ENCODE assay signal across 20 cellular contexts in the genomic region with DNA sequence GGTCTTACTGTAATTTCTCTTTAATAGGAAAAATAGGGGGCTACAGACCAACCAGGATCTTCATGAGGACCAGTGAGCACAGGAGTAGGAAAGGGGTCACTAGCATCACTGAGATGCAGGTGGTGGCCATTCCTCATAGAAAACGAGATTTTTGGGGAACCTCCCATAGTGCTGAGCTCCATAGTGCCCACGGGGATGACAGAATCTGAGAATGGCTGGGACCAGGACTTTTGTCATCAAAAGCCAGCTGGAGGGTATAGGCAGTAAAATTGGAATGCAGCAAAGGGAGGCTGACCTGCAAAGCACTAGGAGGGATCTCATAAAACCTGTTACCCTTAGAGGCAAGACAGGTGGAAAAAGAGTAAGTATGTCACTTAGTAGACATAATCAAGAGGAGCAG. TPM values are rescaled to one million over a fixed set of nuclear protein-coding genes. Genes with fewer than 3 reads are reported as not detected.
DNase-seq lines count a peak whose midpoint lies in the region; ATAC-seq and TF ChIP-seq lines count a peak whose summit lies in the region.
"Had no signal": no experiment of that assay in that cellular context is flagged by ENCODE, and none has a peak within 500 bp of the region (broad histone marks: within the 10 kb centered on the region; RNA-seq: fewer than 3 reads in every experiment).

No MANE protein-coding gene starts in this region.

- intact Hi-C loops in activated CD4-positive, alpha-beta T cell treated with anti-CD3 and anti-CD28 coated beads for 36 hours (cut with DNase I, micrococcal nuclease) = loop anchor here in 1 of 2 experiments (5.0 to 10.0 kb wide), 3 partner anchors 285 to 930 kb away; partner anchors contain the start of gene HNRNPUL1
- intact Hi-C loops in CD8-positive, alpha-beta T cell (cut with DNase I, micrococcal nuclease) = no loop called here
- intact Hi-C loops in naive thymus-derived CD4-positive, alpha-beta T cell (cut with micrococcal nuclease) = loop anchor here in 1 of 2 donors (5.0 kb wide), 1 partner anchor 195 kb away; the partner anchor contains the start of gene TGFB1
- intact Hi-C loops in gastrocnemius medialis (cut with DNase I; ENCODE audit: low total_unique reads) = no loop called here

- H3K36me3 ChIP-seq in CD8-positive, alpha-beta T cell (ENCODE audit: insufficient read depth, low read length) = no peaks in the 10 kb centered on the region
- H3K36me3 ChIP-seq in naive thymus-derived CD4-positive, alpha-beta T cell (ENCODE audit: control insufficient read depth in 2 of 3, insufficient read depth in 3 of 3, low read length in 3 of 3) = peaks cover 0 to 18% (median 0%) of the 10 kb centered on the region in 3 experiments
- H3K36me3 ChIP-seq in neuronal stem cell (replicated peaks in 1 of 2; ENCODE audit: control insufficient read depth in 2 of 2, insufficient read depth in 2 of 2, low read length in 2 of 2) = no peaks in the 10 kb centered on the region
- H3K36me3 ChIP-seq in gastrocnemius medialis = no peaks in the 10 kb centered on the region
- H3K36me3 ChIP-seq: heart left ventricle, tibial nerve had no signal

- H4K91ac ChIP-seq in neuronal stem cell (ENCODE audit: low read depth, low read length, poor library complexity) = no peak overlapping the region

- no peak overlapping the region for H3K4me3 ChIP-seq in CD8-positive, alpha-beta T cell (ENCODE audit: low read depth, low read length)
- no peak overlapping the region for H3K4me3 ChIP-seq in naive thymus-derived CD4-positive, alpha-beta T cell (ENCODE audit: low read length)
- no peak overlapping the region for H3K4me3 ChIP-seq in neuronal stem cell (ENCODE audit: low read length in 2 of 2)
- no peak overlapping the region for H3K4me3 ChIP-seq in gastrocnemius medialis
- H3K4me3 ChIP-seq: heart left ventricle, smooth muscle cell, tibial nerve had no signal

- no peak overlapping the region for H3K18ac ChIP-seq in neuronal stem cell (ENCODE audit: low read length)

- TF ChIP-seq CTCF in CD8-positive, alpha-beta T cell (IDR thresholded peaks at IDR 0.05) = no peak
- TF ChIP-seq CTCF in gastrocnemius medialis (IDR thresholded peaks at IDR 0.05 in 4 of 5, conservative IDR thresholded peaks at IDR 0.05 in 1 of 5) = no peak

- H3K4me1 Mint-ChIP-seq in activated CD4-positive, alpha-beta T cell treated with anti-CD3 and anti-CD28 coated beads for 36 hours = peaks cover 68% of the 10 kb centered on the region
- H3K4me1 Mint-ChIP-seq in CD8-positive, alpha-beta T cell (ENCODE audit: low read depth) = peaks cover 56% of the 10 kb centered on the region
- H3K4me1 Mint-ChIP-seq in activated T-helper 17 cell treated with anti-CD3 and anti-CD28 coated beads, Interleukin-2, amount 50 U/mL, for 72 hours = peaks cover 48% of the 10 kb centered on the region
- H3K4me1 Mint-ChIP-seq in naive thymus-derived CD4-positive, alpha-beta T cell = peaks cover 54 to 67% (median 65%) of the 10 kb centered on the region in 7 donors

- TF ChIP-seq POLR2A in gastrocnemius medialis (IDR thresholded peaks at IDR 0.05) = no peak

- CTCF ChIA-PET in activated CD4-positive, alpha-beta T cell treated with anti-CD3 and anti-CD28 coated beads for 36 hours (lab: Charles Lee) = interaction anchor here (0.5 to 17.8 kb wide), 8 partner anchors 8 to 1019 kb away, joined by 3 to 450 read pairs (median 3); no protein-coding TSS in a partner anchor
- CTCF ChIA-PET in CD8-positive, alpha-beta T cell (lab: Charles Lee) = interaction anchor here (0.6 to 4.1 kb wide), 5 partner anchors 11 to 1243 kb away, joined by 3 to 33 read pairs (median 16); no protein-coding TSS in a partner anchor
- CTCF ChIA-PET in naive thymus-derived CD4-positive, alpha-beta T cell (lab: Charles Lee) = interaction anchor here (0.9 to 13.7 kb wide), 4 partner anchors 15 to 107 kb away, joined by 4 to 384 read pairs (median 11); no protein-coding TSS in a partner anchor

- no peak overlapping the region for H3K14ac ChIP-seq in neuronal stem cell (ENCODE audit: low read length)

- no CpG with 5 or more reads among the region's 2 CpGs for WGBS in neuronal stem cell (ENCODE audit: extremely low coverage in 2 of 2, insufficient read length in 2 of 2, insufficient replicate concordance in 1 of 2), 2 donors

- H3K4ac ChIP-seq in neuronal stem cell (ENCODE audit: low read length) = no peak overlapping the region

- H2BK12ac ChIP-seq in neuronal stem cell (ENCODE audit: low read length) = no peak overlapping the region

- POLR2A ChIA-PET in activated CD4-positive, alpha-beta T cell treated with anti-CD3 and anti-CD28 coated beads for 36 hours (lab: Charles Lee) = interaction anchor here (1.6 kb wide), 1 partner anchor 16 kb away, joined by 7 read pairs; no protein-coding TSS in a partner anchor
- POLR2A ChIA-PET in CD8-positive, alpha-beta T cell (lab: Charles Lee) = interaction anchor here (1.8 to 2.2 kb wide), 3 partner anchors 12 to 16 kb away, joined by 6 to 13 read pairs (median 7); no protein-coding TSS in a partner anchor
- POLR2A ChIA-PET in naive thymus-derived CD4-positive, alpha-beta T cell (lab: Charles Lee) = interaction anchor here (0.8 to 15.6 kb wide), 6 partner anchors 13 to 284 kb away, joined by 3 to 518 read pairs (median 14); partner anchors contain the start of gene HNRNPUL1

- H2AK5ac ChIP-seq in neuronal stem cell (ENCODE audit: low read depth, low read length) = no peak overlapping the region

- H3K23ac ChIP-seq in neuronal stem cell (ENCODE audit: low read depth, low read length, poor library complexity) = no peak overlapping the region

- H3K9ac ChIP-seq in neuronal stem cell (ENCODE audit: low read depth, low read length, poor library complexity) = no peak overlapping the region

- H3K27ac ChIP-seq in CD8-positive, alpha-beta T cell (ENCODE audit: low read depth, low read length) = peak overlapping the region; percentile 13
- peak overlapping the region; percentile 88 for H3K27ac ChIP-seq in naive thymus-derived CD4-positive, alpha-beta T cell (ENCODE audit: low read depth, low read length)
- no peak overlapping the region for H3K27ac ChIP-seq in neuronal stem cell (replicated peaks; ENCODE audit: low read length)
- no peak overlapping the region for H3K27ac ChIP-seq in gastrocnemius medialis

- H3K9me3 ChIP-seq in CD8-positive, alpha-beta T cell (ENCODE audit: low read length) = no peaks in the 10 kb centered on the region
- H3K9me3 ChIP-seq in naive thymus-derived CD4-positive, alpha-beta T cell (ENCODE audit: control insufficient read depth in 2 of 3, low read length in 3 of 3) = no peaks in the 10 kb centered on the region
- H3K9me3 ChIP-seq in neuronal stem cell (replicated peaks in 1 of 2; ENCODE audit: control insufficient read depth in 2 of 2, insufficient read depth in 1 of 2, low read depth in 1 of 2, low read length in 2 of 2) = no peaks in the 10 kb centered on the region
- H3K9me3 ChIP-seq in gastrocnemius medialis = no peaks in the 10 kb centered on the region
- H3K9me3 ChIP-seq: heart left ventricle, tibial nerve had no signal

- no peak for ATAC-seq in activated CD4-positive, alpha-beta T cell treated with anti-CD3 and anti-CD28 coated beads for 36 hours
- ATAC-seq in CD8-positive, alpha-beta T cell = no peak
- no peak for ATAC-seq in activated T-helper 17 cell treated with anti-CD3 and anti-CD28 coated beads, Interleukin-2, amount 50 U/mL, for 72 hours (replicated peaks)
- ATAC-seq in naive thymus-derived CD4-positive, alpha-beta T cell = no peak
- ATAC-seq in gastrocnemius medialis = no peak
- ATAC-seq: heart left ventricle, WTC11 had no signal

- no peak overlapping the region for H2AFZ ChIP-seq in neuronal stem cell (ENCODE audit: low read length)

- H2BK5ac ChIP-seq in neuronal stem cell (ENCODE audit: low read length) = no peak overlapping the region

- in situ Hi-C loops in gastrocnemius medialis (cut with MboI; ENCODE audit: low sequenced_read_pairs in 4 of 4) = no loop called here

- H4K8ac ChIP-seq in neuronal stem cell (ENCODE audit: low read depth, low read length) = no peak overlapping the region

- H2BK120ac ChIP-seq in neuronal stem cell (ENCODE audit: low read depth, low read length) = no peak overlapping the region

- peaks cover 59% of the 10 kb centered on the region for H3K4me1 ChIP-seq in CD8-positive, alpha-beta T cell (ENCODE audit: insufficient read depth, low read length)
- peaks cover 44 to 54% of the 10 kb centered on the region in 2 donors for H3K4me1 ChIP-seq in naive thymus-derived CD4-positive, alpha-beta T cell (ENCODE audit: control insufficient read depth in 2 of 2, insufficient read depth in 2 of 2, low read length in 2 of 2)
- H3K4me1 ChIP-seq in neuronal stem cell (ENCODE audit: control insufficient read depth in 2 of 2, insufficient read depth in 1 of 2, low read depth in 1 of 2, low read length in 2 of 2) = peaks cover 12 to 15% of the 10 kb centered on the region in 2 donors
- no peaks in the 10 kb centered on the region for H3K4me1 ChIP-seq in gastrocnemius medialis

- H2BK15ac ChIP-seq in neuronal stem cell (ENCODE audit: low read length) = no peak overlapping the region

- H3K79me1 ChIP-seq in neuronal stem cell (ENCODE audit: low read depth, low read length) = no peaks in the 10 kb centered on the region

- peak overlapping the region; percentile 1 for H3K4me3 Mint-ChIP-seq in activated CD4-positive, alpha-beta T cell treated with anti-CD3 and anti-CD28 coated beads for 36 hours
- H3K4me3 Mint-ChIP-seq in CD8-positive, alpha-beta T cell = no peak overlapping the region
- peak overlapping the region; percentile 95 for H3K4me3 Mint-ChIP-seq in activated T-helper 17 cell treated with anti-CD3 and anti-CD28 coated beads, Interleukin-2, amount 50 U/mL, for 72 hours
- peak overlapping the region in 9 of 10 donors; percentile 38 to 99 (median 73) for H3K4me3 Mint-ChIP-seq in naive thymus-derived CD4-positive, alpha-beta T cell
- H3K4me3 Mint-ChIP-seq: neural crest cell, WTC11 had no signal

- no peaks in the 10 kb centered on the region for H3K27me3 ChIP-seq in CD8-positive, alpha-beta T cell (ENCODE audit: insufficient read depth, low read length)
- H3K27me3 ChIP-seq in naive thymus-derived CD4-positive, alpha-beta T cell (ENCODE audit: control insufficient read depth in 2 of 2, insufficient read depth in 2 of 2, low read length in 2 of 2) = no peaks in the 10 kb centered on the region
- H3K27me3 ChIP-seq in neuronal stem cell (ENCODE audit: control insufficient read depth in 3 of 3, insufficient read depth in 3 of 3, low read depth in 1 of 3, low read length in 3 of 3) (no peaks in the 10 kb centered on the region), gastrocnemius medialis (no peaks in the 10 kb centered on the region)

- H3K36me3 Mint-ChIP-seq in activated CD4-positive, alpha-beta T cell treated with anti-CD3 and anti-CD28 coated beads for 36 hours (ENCODE audit: low read depth) = peaks cover 22% of the 10 kb centered on the region
- peaks cover 18% of the 10 kb centered on the region for H3K36me3 Mint-ChIP-seq in CD8-positive, alpha-beta T cell
- peaks cover 38% of the 10 kb centered on the region for H3K36me3 Mint-ChIP-seq in activated T-helper 17 cell treated with anti-CD3 and anti-CD28 coated beads, Interleukin-2, amount 50 U/mL, for 72 hours (ENCODE audit: low read depth)
- H3K36me3 Mint-ChIP-seq in naive thymus-derived CD4-positive, alpha-beta T cell = peaks cover 11 to 24% (median 21%) of the 10 kb centered on the region in 5 donors

- H3K9me3 Mint-ChIP-seq in activated CD4-positive, alpha-beta T cell treated with anti-CD3 and anti-CD28 coated beads for 36 hours (ENCODE audit: low read depth) = no peaks in the 10 kb centered on the region
- H3K9me3 Mint-ChIP-seq in CD8-positive, alpha-beta T cell = no peaks in the 10 kb centered on the region
- no peaks in the 10 kb centered on the region for H3K9me3 Mint-ChIP-seq in activated T-helper 17 cell treated with anti-CD3 and anti-CD28 coated beads, Interleukin-2, amount 50 U/mL, for 72 hours
- peaks cover 0 to 2% (median 0%) of the 10 kb centered on the region in 11 donors for H3K9me3 Mint-ChIP-seq in naive thymus-derived CD4-positive, alpha-beta T cell

- H3K4me2 ChIP-seq in neuronal stem cell (ENCODE audit: insufficient read depth, low read length, poor library complexity, severe bottlenecking) = no peak overlapping the region
- H3K4me2 ChIP-seq: smooth muscle cell had no signal

- H3K27me3 Mint-ChIP-seq in activated CD4-positive, alpha-beta T cell treated with anti-CD3 and anti-CD28 coated beads for 36 hours = no peaks in the 10 kb centered on the region
- peaks cover 2% of the 10 kb centered on the region for H3K27me3 Mint-ChIP-seq in CD8-positive, alpha-beta T cell (ENCODE audit: low read depth)
- H3K27me3 Mint-ChIP-seq in activated T-helper 17 cell treated with anti-CD3 and anti-CD28 coated beads, Interleukin-2, amount 50 U/mL, for 72 hours = no peaks in the 10 kb centered on the region
- H3K27me3 Mint-ChIP-seq in naive thymus-derived CD4-positive, alpha-beta T cell = no peaks in the 10 kb centered on the region

- H3K27ac Mint-ChIP-seq in activated CD4-positive, alpha-beta T cell treated with anti-CD3 and anti-CD28 coated beads for 36 hours = peak overlapping the region; percentile 71
- H3K27ac Mint-ChIP-seq in CD8-positive, alpha-beta T cell = peak overlapping the region; percentile 49
- H3K27ac Mint-ChIP-seq in activated T-helper 17 cell treated with anti-CD3 and anti-CD28 coated beads, Interleukin-2, amount 50 U/mL, for 72 hours = peak overlapping the region; percentile 93
- peak overlapping the region; percentile 74 to 98 (median 92) for H3K27ac Mint-ChIP-seq in naive thymus-derived CD4-positive, alpha-beta T cell
- H3K27ac Mint-ChIP-seq: WTC11 had no signal

- DNase-seq in activated CD4-positive, alpha-beta T cell treated with anti-CD3 and anti-CD28 coated beads for 36 hours = no peak
- DNase-seq in activated CD4-positive, alpha-beta T cell treated with anti-CD3 and anti-CD28 coated beads for 1 hour = no peak
- no peak for DNase-seq in CD8-positive, alpha-beta T cell
- DNase-seq in naive thymus-derived CD4-positive, alpha-beta T cell = no peak
- DNase-seq in neuronal stem cell (ENCODE audit: low spot score) = no peak
- no peak for DNase-seq in HK-2 (ENCODE audit: unreplicated experiment)
- no peak for DNase-seq in gastrocnemius medialis
- DNase-seq: anterior cingulate cortex; effector CD8-positive, alpha-beta T cell; heart left ventricle; islet precursor cell; NCI-H1694; NCI-H226; NK-92 treated with Interleukin-12 subunit alpha and Interleukin-12 subunit beta, amount 100 ng/mL, for 24 hours had no signal

RNA-seq across cellular contexts. Expression of gene CEACAM21, which starts 28.4 kb away (rescaled TPM):
- 10 to 100 TPM; 22.1 to 27.6 TPM for total RNA-seq in activated CD4-positive, alpha-beta T cell treated with anti-CD3 and anti-CD28 coated beads for 36 hours
- 1 to 10 TPM; 8.3 to 8.8 TPM for total RNA-seq in CD8-positive, alpha-beta T cell
- 10 to 100 TPM; 27.1 to 30.7 TPM for total RNA-seq in activated T-helper 17 cell treated with anti-CD3 and anti-CD28 coated beads, Interleukin-2, amount 50 U/mL, for 72 hours
- total RNA-seq in naive thymus-derived CD4-positive, alpha-beta T cell = 10 to 100 TPM; 40.1 to 64.5 (median 50.0) TPM
- polyA plus RNA-seq in naive thymus-derived CD4-positive, alpha-beta T cell = 10 to 100 TPM; 27.7 to 43.6 TPM
- polyA plus RNA-seq in neuronal stem cell (2013, experiment 1 of 2) = 1.2 TPM
- 0.83 TPM for polyA plus RNA-seq in neuronal stem cell (2013, experiment 2 of 2)
- under 1 TPM in 1 of 4 donors, not detected in 3; 0.49 TPM for total RNA-seq in gastrocnemius medialis
- total RNA-seq: fibroblast of lung, smooth muscle cell had no signal
- polyA plus RNA-seq: fibroblast of lung, smooth muscle cell had no signal

Comparison
In these comparisons a context has a peak if more than half of its experiments do, and no peak if none do; other contexts are left out.
1. H3K27ac ChIP-seq: peak in CD8-positive, alpha-beta T cell (single experiment) and naive thymus-derived CD4-positive, alpha-beta T cell (single experiment); none in neuronal stem cell (single experiment) and gastrocnemius medialis (0 of 4).
2. RNA of gene CEACAM21, which starts 28.4 kb away (total RNA-seq): 40.1 to 64.5 TPM in naive thymus-derived CD4-positive, alpha-beta T cell, 27.1 to 30.7 TPM in activated T-helper 17 cell treated with anti-CD3 and anti-CD28 coated beads, Interleukin-2, amount 50 U/mL, for 72 hours, 22.1 to 27.6 TPM in activated CD4-positive, alpha-beta T cell treated with anti-CD3 and anti-CD28 coated beads for 36 hours and 8.3 to 8.8 TPM in CD8-positive, alpha-beta T cell; 0.49 TPM in gastrocnemius medialis; every median in the first group is over 4 times any median in the second.
3. Peak in every context shown above with its lines, with median percentiles within 50 percentile points of each other: H3K27ac Mint-ChIP-seq.